In genomic region chr11:65135633-65136145, GRCh38 we compare ENCODE assay signal across 8 cellular contexts. TPM values are rescaled to one million over a fixed set of nuclear protein-coding genes. Genes with fewer than 3 reads are reported as not detected.
DNase-seq lines count a peak whose midpoint lies in the region; ATAC-seq and TF ChIP-seq lines count a peak whose summit lies in the region.

No MANE protein-coding gene starts in this region.

- peaks cover 18% of the 10 kb centered on the region; the same call in 1 of the 2 replicates for H4K20me1 ChIP-seq in Karpas-422 (ENCODE audit: insufficient read depth, low read depth, low read length)

- H3K9me3 ChIP-seq in Karpas-422 (ENCODE audit: low read length), result no peaks in the 10 kb centered on the region

- H3K4me1 ChIP-seq in Karpas-422 (ENCODE audit: low read length), result peaks cover 44% of the 10 kb centered on the region

- no peak overlapping the region for H2AFZ ChIP-seq in Karpas-422 (ENCODE audit: low read length)

- H3K4me1 Mint-ChIP-seq in naive B cell, result peaks cover 48 to 57% (median 55%) of the 10 kb centered on the region in 3 donors

- no peak for DNase-seq in AG10803 (ENCODE audit: low read depth)
- DNase-seq in Karpas-422, result peak; percentile 31
- DNase-seq in choroid plexus epithelial cell (ENCODE audit: low read depth), result no peak
- DNase-seq in naive B cell, result no peak
- no peak for DNase-seq in omental fat pad (ENCODE audit: low spot score)
- DNase-seq in DMS114 treated with DMSO at 0.1 percent for 48 hours (lab: John Stamatoyannopoulos, UW; ENCODE audit: unreplicated experiment), result no peak

- H3K27ac ChIP-seq in Karpas-422 (ENCODE audit: low read length), result peak overlapping the region; percentile 100

- no peak for TF ChIP-seq CTCF in AG10803 (conservative IDR thresholded peaks at IDR 0.05; ENCODE audit: low read length)
- TF ChIP-seq CTCF in choroid plexus epithelial cell (conservative IDR thresholded peaks at IDR 0.05; ENCODE audit: low read depth, low read length), result no peak
- no peak for TF ChIP-seq CTCF in omental fat pad (IDR thresholded peaks at IDR 0.05)

- H3K79me2 ChIP-seq in Karpas-422 (ENCODE audit: low read length), result peaks cover 27% of the 10 kb centered on the region

- peak overlapping the region; percentile 91 to 100 (median 99) for H3K4me3 Mint-ChIP-seq in naive B cell

- peaks cover 13% of the 10 kb centered on the region for H3K36me3 ChIP-seq in Karpas-422 (ENCODE audit: insufficient read depth, low read length)

- ATAC-seq in naive B cell (ENCODE audit: low read depth in 2 of 2) (no peak), omental fat pad (ENCODE audit: low FRiP score) (no peak), GM21381 (IDR thresholded peaks at IDR 0.05; ENCODE audit: unreplicated experiment) (no peak), HG03095 (IDR thresholded peaks at IDR 0.05; ENCODE audit: unreplicated experiment) (no peak)

- H3K4me3 ChIP-seq in AG10803 (ENCODE audit: low read length) (peak overlapping the region; percentile 94), Karpas-422 (ENCODE audit: low read length) (peak overlapping the region; percentile 91), choroid plexus epithelial cell (ENCODE audit: low read depth, low read length) (peak overlapping the region; percentile 93)

- H3K27me3 ChIP-seq in Karpas-422 (ENCODE audit: low read length), result no peaks in the 10 kb centered on the region

- H3K27ac Mint-ChIP-seq in naive B cell, result peak overlapping the region in 5 of 6 donors; percentile 97 to 100 (median 99)

- H3K36me3 Mint-ChIP-seq in naive B cell, result peaks cover 6 to 27% of the 10 kb centered on the region in 2 donors

- H3K4me2 ChIP-seq in Karpas-422 (ENCODE audit: low read depth, low read length, poor library complexity, severe bottlenecking), result peak overlapping the region; percentile 98

- H3K9me3 Mint-ChIP-seq in naive B cell, result no peaks in the 10 kb centered on the region

- no peaks in the 10 kb centered on the region for H3K27me3 Mint-ChIP-seq in naive B cell

- H3K9ac ChIP-seq in Karpas-422 (ENCODE audit: low read length), result peak overlapping the region; percentile 99

- H3K9me2 ChIP-seq in Karpas-422 (replicated peaks; ENCODE audit: insufficient read depth, low read length), result no peaks in the 10 kb centered on the region

RNA-seq across cellular contexts. Expression of gene SYVN1, which starts 1.4 kb away (rescaled TPM):
- 73.6 and 118 TPM in 2 replicates for total RNA-seq in Karpas-422 (2014; rRNA removed; shearing (Covaris generic); ENCODE audit: low replicate concordance)
- polyA plus RNA-seq in naive B cell (ENCODE audit: low read depth in 6 of 6), result 10 to 100 TPM; 21.4 to 86.9 (median 43.5) TPM
- total RNA-seq in omental fat pad, result 10 to 100 TPM; 47.1 to 58.2 (median 50.5) TPM

RNA-seq across cellular contexts. Expression of gene MRPL49, which starts 13.6 kb away (rescaled TPM):
- total RNA-seq in Karpas-422 (2014; rRNA removed; shearing (Covaris generic); ENCODE audit: low replicate concordance), result 44.5 and 65.8 TPM in 2 replicates
- 100 to 1,000 TPM in 3 of 6 donors, 10 to 100 TPM in 3; 68.8 to 111 (median 102) TPM for polyA plus RNA-seq in naive B cell (ENCODE audit: low read depth in 6 of 6)
- total RNA-seq in omental fat pad, result 10 to 100 TPM; 37.2 to 47.9 (median 43.2) TPM

RNA-seq across cellular contexts. Expression of gene FAU, which starts 13.8 kb away (rescaled TPM):
- 662 and 1,340 TPM in 2 replicates for total RNA-seq in Karpas-422 (2014; rRNA removed; shearing (Covaris generic); ENCODE audit: low replicate concordance)
- 1,000 to 10,000 TPM; 1,024 to 1,586 (median 1,385) TPM for polyA plus RNA-seq in naive B cell (ENCODE audit: low read depth in 6 of 6)
- 100 to 1,000 TPM; 612 to 842 (median 711) TPM for total RNA-seq in omental fat pad

RNA-seq across cellular contexts. Expression of gene ZNHIT2, which starts 18.2 kb away (rescaled TPM):
- 11.3 and 18.0 TPM in 2 replicates for total RNA-seq in Karpas-422 (2014; rRNA removed; shearing (Covaris generic); ENCODE audit: low replicate concordance)
- 10 to 100 TPM in 4 of 6 donors, 1 to 10 TPM in 2; 6.3 to 16.5 (median 14.1) TPM for polyA plus RNA-seq in naive B cell (ENCODE audit: low read depth in 6 of 6)
- total RNA-seq in omental fat pad, result 10 to 100 TPM; 12.1 to 18.6 (median 15.3) TPM

RNA-seq across cellular contexts. Expression of gene TM7SF2, which starts 24.0 kb away (rescaled TPM):
- 160 and 161 TPM in 2 replicates for total RNA-seq in Karpas-422 (2014; rRNA removed; shearing (Covaris generic); ENCODE audit: low replicate concordance)
- polyA plus RNA-seq in naive B cell (ENCODE audit: low read depth in 6 of 6), result 10 to 100 TPM; 11.6 to 18.4 (median 15.0) TPM
- total RNA-seq in omental fat pad, result 100 to 1,000 TPM in 1 of 4 donors, 10 to 100 TPM in 3; 44.8 to 345 (median 88.6) TPM
